1 cellular context compared by ENCODE assay signal in the genomic region with DNA sequence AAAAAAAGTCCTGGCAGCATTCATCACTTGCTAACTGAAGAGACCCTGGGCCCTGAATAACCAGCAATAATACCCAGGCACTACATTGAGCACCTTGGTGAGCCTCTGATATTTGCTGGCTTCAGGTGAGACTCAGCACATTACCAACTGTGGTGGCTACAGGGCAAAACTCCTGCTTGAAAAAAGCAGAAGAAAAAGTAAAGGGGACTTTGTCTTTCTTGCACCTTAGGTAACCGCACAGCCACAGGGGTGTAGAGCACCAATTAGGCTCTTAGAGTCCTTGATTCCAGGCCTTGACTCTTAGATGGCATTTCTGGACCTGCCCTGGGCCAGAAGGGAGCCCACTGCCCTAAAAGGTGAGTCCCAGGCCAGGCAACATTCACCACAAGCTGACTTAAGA.
TF ChIP-seq lines count a peak whose summit lies in the region.

No MANE protein-coding gene starts in this region.

TF ChIP-seq in IMR-90, 13 proteins besides CTCF, POLR2A, EP300 and RAD21:
- TF ChIP-seq RFX5 (IDR thresholded peaks at IDR 0.05; ENCODE audit: low read depth, low read length) (no peak), RCOR1 (IDR thresholded peaks at IDR 0.05; ENCODE audit: insufficient replicate concordance, low read length) (no peak), FOS (IDR thresholded peaks at IDR 0.05; ENCODE audit: low read depth, low read length) (no peak), SMC3 (IDR thresholded peaks at IDR 0.05; ENCODE audit: low read depth, low read length) (no peak), MAZ (IDR thresholded peaks at IDR 0.05; ENCODE audit: borderline replicate concordance, low read depth, low read length) (no peak), BHLHE40 (IDR thresholded peaks at IDR 0.05; ENCODE audit: low read depth, low read length) (no peak), CEBPB (IDR thresholded peaks at IDR 0.05; ENCODE audit: low read depth, low read length) (no peak), MXI1 (IDR thresholded peaks at IDR 0.05; ENCODE audit: borderline replicate concordance, low read depth, low read length) (no peak), NFE2L2 (IDR thresholded peaks at IDR 0.05; ENCODE audit: low read depth, low read length) (no peak), CHD1 (IDR thresholded peaks at IDR 0.05; ENCODE audit: low read depth, low read length) (no peak), MAFK (IDR thresholded peaks at IDR 0.05; ENCODE audit: low read depth, low read length) (no peak)
- TF ChIP-seq, protein P1, sequence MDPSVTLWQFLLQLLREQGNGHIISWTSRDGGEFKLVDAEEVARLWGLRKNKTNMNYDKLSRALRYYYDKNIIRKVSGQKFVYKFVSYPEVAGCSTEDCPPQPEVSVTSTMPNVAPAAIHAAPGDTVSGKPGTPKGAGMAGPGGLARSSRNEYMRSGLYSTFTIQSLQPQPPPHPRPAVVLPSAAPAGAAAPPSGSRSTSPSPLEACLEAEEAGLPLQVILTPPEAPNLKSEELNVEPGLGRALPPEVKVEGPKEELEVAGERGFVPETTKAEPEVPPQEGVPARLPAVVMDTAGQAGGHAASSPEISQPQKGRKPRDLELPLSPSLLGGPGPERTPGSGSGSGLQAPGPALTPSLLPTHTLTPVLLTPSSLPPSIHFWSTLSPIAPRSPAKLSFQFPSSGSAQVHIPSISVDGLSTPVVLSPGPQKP (IDR thresholded peaks at IDR 0.05; ENCODE audit: borderline replicate concordance, low read depth, low read length): no peak
- TF ChIP-seq, protein P2, sequence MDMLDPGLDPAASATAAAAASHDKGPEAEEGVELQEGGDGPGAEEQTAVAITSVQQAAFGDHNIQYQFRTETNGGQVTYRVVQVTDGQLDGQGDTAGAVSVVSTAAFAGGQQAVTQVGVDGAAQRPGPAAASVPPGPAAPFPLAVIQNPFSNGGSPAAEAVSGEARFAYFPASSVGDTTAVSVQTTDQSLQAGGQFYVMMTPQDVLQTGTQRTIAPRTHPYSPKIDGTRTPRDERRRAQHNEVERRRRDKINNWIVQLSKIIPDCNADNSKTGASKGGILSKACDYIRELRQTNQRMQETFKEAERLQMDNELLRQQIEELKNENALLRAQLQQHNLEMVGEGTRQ (IDR thresholded peaks at IDR 0.05; ENCODE audit: low read depth, low read length): no peak
TF ChIP-seq in IMR-90: peak in this region for 0.
